In genomic region chr3:21290557-21290956, GRCh38 we compare ENCODE assay signal across 13 cellular contexts.
DNase-seq lines count a peak whose midpoint lies in the region; ATAC-seq and TF ChIP-seq lines count a peak whose summit lies in the region.
"Had no signal": no experiment of that assay in that cellular context is flagged by ENCODE, and none has a peak within 500 bp of the region (broad histone marks: within the 10 kb centered on the region; RNA-seq: fewer than 3 reads in every experiment).

No MANE protein-coding gene starts in this region.

- H3K36me3 Mint-ChIP-seq in type B pancreatic cell, result no peaks in the 10 kb centered on the region
- H3K36me3 Mint-ChIP-seq: activated CD8-positive, alpha-beta memory T cell treated with anti-CD3 and anti-CD28 coated beads, Interleukin-2, amount 10 ng/mL, durations not matched to agents 7 days and 5 days; naive thymus-derived CD8-positive, alpha-beta T cell had no signal

- no peak overlapping the region for H2AFZ ChIP-seq in fibroblast of lung (ENCODE audit: low read length)

- H3K9ac ChIP-seq in fibroblast of lung (ENCODE audit: insufficient read depth, low read length), result no peak overlapping the region
- H3K9ac ChIP-seq: BLaER1 treated with 17β-estradiol and CSF1 and Interleukin-3, amounts not matched to agents 10 nM and 100 nM had no signal

- H3K4me2 ChIP-seq in fibroblast of lung (ENCODE audit: extremely low read depth, insufficient read depth, low read length), result no peak overlapping the region
- H3K4me2 ChIP-seq: BLaER1 treated with 17β-estradiol and CSF1 and Interleukin-3, amounts not matched to agents 10 nM and 100 nM had no signal

- H3K9me3 Mint-ChIP-seq in type B pancreatic cell, result peaks cover 10% of the 10 kb centered on the region

- no peaks in the 10 kb centered on the region for H3K36me3 ChIP-seq in cardiac muscle cell
- no peaks in the 10 kb centered on the region for H3K36me3 ChIP-seq in fibroblast of lung (ENCODE audit: control insufficient read depth, insufficient read depth, low read length)
- H3K36me3 ChIP-seq: BLaER1 treated with 17β-estradiol and CSF1 and Interleukin-3, amounts not matched to agents 10 nM and 100 nM; uterus had no signal

- H4K20me1 ChIP-seq in fibroblast of lung (ENCODE audit: control insufficient read depth, extremely low read depth, insufficient read depth, low read length), result no peaks in the 10 kb centered on the region
- H4K20me1 ChIP-seq: BLaER1 treated with 17β-estradiol and CSF1 and Interleukin-3, amounts not matched to agents 10 nM and 100 nM had no signal

- no peak overlapping the region for H3K4me3 ChIP-seq in cardiac muscle cell
- no peak overlapping the region for H3K4me3 ChIP-seq in fibroblast of lung (replicated peaks in 1 of 4; ENCODE audit: control extremely low read depth in 1 of 4, insufficient read depth in 1 of 4, low read depth in 3 of 4, low read length in 4 of 4)
- H3K4me3 ChIP-seq: BLaER1 treated with 17β-estradiol and CSF1 and Interleukin-3, amounts not matched to agents 10 nM and 100 nM; uterus had no signal

- H3K27me3 Mint-ChIP-seq in type B pancreatic cell, result no peaks in the 10 kb centered on the region
- H3K27me3 Mint-ChIP-seq: activated CD8-positive, alpha-beta memory T cell treated with anti-CD3 and anti-CD28 coated beads, Interleukin-2, amount 10 ng/mL, durations not matched to agents 7 days and 5 days; naive thymus-derived CD8-positive, alpha-beta T cell had no signal

- no peaks in the 10 kb centered on the region for H3K27me3 ChIP-seq in cardiac muscle cell
- no peaks in the 10 kb centered on the region for H3K27me3 ChIP-seq in fibroblast of lung (ENCODE audit: control insufficient read depth, insufficient read depth, low read length)
- H3K27me3 ChIP-seq: BLaER1 treated with 17β-estradiol and CSF1 and Interleukin-3, amounts not matched to agents 10 nM and 100 nM; uterus had no signal

- intact Hi-C loops in left ventricle myocardium superior (cut with micrococcal nuclease), result no loop called here

- DNase-seq in cardiac muscle cell (ENCODE audit: low read depth in 1 of 2, low spot score in 1 of 2) (peak; percentile 2 to 11), left ventricle myocardium superior (no peak), OCI-M1 (lab: John Stamatoyannopoulos, UW) (peak; percentile 35), fibroblast of lung (ENCODE audit: low read depth in 2 of 2) (no peak), type B pancreatic cell (ENCODE audit: extremely low spot score, unreplicated experiment) (no peak), cerebellum (ENCODE audit: low spot score) (no peak), NCI-H526 treated with DMSO at 0.1 percent for 48 hours (lab: John Stamatoyannopoulos, UW) (no peak), NCI-H128 (lab: John Stamatoyannopoulos, UW; ENCODE audit: unreplicated experiment) (no peak)
- DNase-seq: activated CD8-positive, alpha-beta memory T cell treated with anti-CD3 and anti-CD28 coated beads, Interleukin-2, amount 10 ng/mL, durations not matched to agents 7 days and 5 days; naive thymus-derived CD8-positive, alpha-beta T cell; stimulated activated CD4-positive, alpha-beta T cell treated with anti-CD3 and anti-CD28 coated beads, Interleukin-4, amount 100 ng/mL, for 1 hour; uterus had no signal

- H3K27ac Mint-ChIP-seq in type B pancreatic cell, result no peak overlapping the region
- H3K27ac Mint-ChIP-seq: activated CD8-positive, alpha-beta memory T cell treated with anti-CD3 and anti-CD28 coated beads, Interleukin-2, amount 10 ng/mL, durations not matched to agents 7 days and 5 days; naive thymus-derived CD8-positive, alpha-beta T cell had no signal

- H3K4me1 Mint-ChIP-seq in type B pancreatic cell (ENCODE audit: unreplicated experiment), result no peaks in the 10 kb centered on the region
- H3K4me1 Mint-ChIP-seq: activated CD8-positive, alpha-beta memory T cell treated with anti-CD3 and anti-CD28 coated beads, Interleukin-2, amount 10 ng/mL, durations not matched to agents 7 days and 5 days; naive thymus-derived CD8-positive, alpha-beta T cell had no signal

- H3K79me2 ChIP-seq in fibroblast of lung (ENCODE audit: control insufficient read depth, insufficient read depth, low read length), result no peaks in the 10 kb centered on the region

- no peak overlapping the region for H3K27ac ChIP-seq in cardiac muscle cell
- H3K27ac ChIP-seq in fibroblast of lung (ENCODE audit: insufficient read depth, low read length), result no peak overlapping the region
- H3K27ac ChIP-seq: BLaER1 treated with 17β-estradiol and CSF1 and Interleukin-3, amounts not matched to agents 10 nM and 100 nM; uterus had no signal

- TF ChIP-seq CTCF in cardiac muscle cell (IDR thresholded peaks at IDR 0.05; ENCODE audit: low read depth, low read length), result peak; percentile 62
- peak; percentile 54 to 66 for TF ChIP-seq CTCF in fibroblast of lung (conservative IDR thresholded peaks at IDR 0.05 in 1 of 2, IDR thresholded peaks at IDR 0.05 in 1 of 2; ENCODE audit: low read depth in 1 of 2, low read length in 2 of 2)
- TF ChIP-seq CTCF in type B pancreatic cell (conservative IDR thresholded peaks at IDR 0.05), result peak; percentile 80

- H3K4me1 ChIP-seq in cardiac muscle cell (ENCODE audit: low read depth), result no peaks in the 10 kb centered on the region
- no peaks in the 10 kb centered on the region for H3K4me1 ChIP-seq in fibroblast of lung (ENCODE audit: control insufficient read depth, extremely low read depth, insufficient read depth, low read length)
- H3K4me1 ChIP-seq: BLaER1 treated with 17β-estradiol and CSF1 and Interleukin-3, amounts not matched to agents 10 nM and 100 nM; uterus had no signal

- H3K4me3 Mint-ChIP-seq in type B pancreatic cell, result no peak overlapping the region
- H3K4me3 Mint-ChIP-seq: activated CD8-positive, alpha-beta memory T cell treated with anti-CD3 and anti-CD28 coated beads, Interleukin-2, amount 10 ng/mL, durations not matched to agents 7 days and 5 days; naive thymus-derived CD8-positive, alpha-beta T cell had no signal

- ATAC-seq in left ventricle myocardium superior, result no peak
- ATAC-seq: activated CD8-positive, alpha-beta memory T cell treated with anti-CD3 and anti-CD28 coated beads, Interleukin-2, amount 10 ng/mL, durations not matched to agents 7 days and 5 days; naive thymus-derived CD8-positive, alpha-beta T cell had no signal

- no peaks in the 10 kb centered on the region for H3K9me3 ChIP-seq in cardiac muscle cell (ENCODE audit: low read depth)
- no peaks in the 10 kb centered on the region for H3K9me3 ChIP-seq in fibroblast of lung (ENCODE audit: control insufficient read depth, insufficient read depth, low read depth, low read length)
- H3K9me3 ChIP-seq: uterus had no signal

Comparison
In these comparisons a context has a peak if more than half of its experiments do, and no peak if none do; other contexts are left out.
1. DNase-seq: peak in cardiac muscle cell (2 of 2) and OCI-M1 (single experiment); none in left ventricle myocardium superior (single experiment), fibroblast of lung (0 of 2), type B pancreatic cell (single experiment), cerebellum (single experiment), NCI-H526 treated with DMSO at 0.1 percent for 48 hours (single experiment) and NCI-H128 (single experiment).
2. Peak in every context shown above with its lines, with median percentiles within 50 percentile points of each other: CTCF ChIP-seq.